Comparison of ENCODE assay signal across 7 cellular contexts in the genomic region with DNA sequence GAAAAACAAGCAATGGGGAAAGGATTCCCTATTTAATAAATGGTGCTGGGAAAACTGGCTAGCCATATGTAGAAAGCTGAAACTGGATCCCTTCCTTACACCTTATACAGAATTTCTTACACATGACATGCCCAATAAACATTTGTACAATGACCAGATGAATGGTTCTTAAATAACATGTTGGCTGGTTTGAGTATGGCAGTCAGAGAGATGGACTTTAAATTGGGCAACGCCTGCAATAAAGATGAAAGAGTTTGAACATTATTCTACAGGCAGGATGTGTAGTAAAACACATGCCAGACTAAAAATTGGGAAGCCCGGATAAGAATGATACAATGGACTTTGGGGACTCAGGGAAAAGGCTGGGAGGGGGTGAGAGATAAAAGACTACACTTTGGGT.
"Had no signal": no experiment of that assay in that cellular context is flagged by ENCODE, and none has a peak within 500 bp of the region (broad histone marks: within the 10 kb centered on the region; RNA-seq: fewer than 3 reads in every experiment).

No MANE protein-coding gene starts in this region.

- H3K27ac Mint-ChIP-seq: GM23338, H9, HFFc6, IgD-negative memory B cell had no signal

- DNase-seq: H9, HCEC 1CT, HFFc6, KBM-7 had no signal

- H3K4me1 Mint-ChIP-seq: IgD-negative memory B cell had no signal

- H3K9me3 Mint-ChIP-seq: GM23338, H9, HFFc6 had no signal

- ATAC-seq: GM23338, HepG2 had no signal

- H3K4me3 Mint-ChIP-seq: GM23338, H9, HFFc6, IgD-negative memory B cell had no signal

- H3K27me3 Mint-ChIP-seq: IgD-negative memory B cell had no signal
